ENCODE assay signal across 9 cellular contexts in genomic region chr15:89836255-89837133, GRCh38. TPM values are rescaled to one million over a fixed set of nuclear protein-coding genes. Genes with fewer than 3 reads are reported as not detected.
DNase-seq lines count a peak whose midpoint lies in the region; ATAC-seq and TF ChIP-seq lines count a peak whose summit lies in the region.
"Had no signal": no experiment of that assay in that cellular context is flagged by ENCODE, and none has a peak within 500 bp of the region (broad histone marks: within the 10 kb centered on the region; RNA-seq: fewer than 3 reads in every experiment).

No MANE protein-coding gene starts in this region.

- CTCF ChIA-PET in mammary epithelial cell (lab: Charles Lee; ENCODE audit: low non-redundant PET): interaction anchor here (0.6 to 1.4 kb wide), 4 partner anchors 25 to 98 kb away, joined by 3 to 8 read pairs (median 4); no protein-coding TSS in a partner anchor

- H4K20me1 ChIP-seq in mammary epithelial cell (ENCODE audit: insufficient read depth, low read length): no peaks in the 10 kb centered on the region

- H3K79me2 ChIP-seq in mammary epithelial cell (ENCODE audit: insufficient read depth, low read length): no peaks in the 10 kb centered on the region

- peak; percentile 78 for DNase-seq in HS-27A (ENCODE audit: low read depth)
- peak; percentile 86 for DNase-seq in mammary epithelial cell
- DNase-seq in left lung: no peak
- DNase-seq in thyroid gland: no peak
- DNase-seq in effector memory CD8-positive, alpha-beta T cell: no peak
- DNase-seq in cerebellar cortex (ENCODE audit: low spot score): no peak
- no peak for DNase-seq in effector CD8-positive, alpha-beta T cell (lab: John Stamatoyannopoulos, UW)
- DNase-seq: activated CD4-positive, alpha-beta T cell treated with anti-CD3 and anti-CD28 coated beads, Interleukin-2, amount 50 U/mL, for 1 hour had no signal

- H3K4me1 ChIP-seq in mammary epithelial cell (ENCODE audit: insufficient read depth, low read length) (peaks cover 32% of the 10 kb centered on the region), left lung (peaks cover 23 to 61% of the 10 kb centered on the region in 2 donors), thyroid gland (peaks cover 0 to 13% of the 10 kb centered on the region in 2 donors)

- no peaks in the 10 kb centered on the region for H3K9me3 Mint-ChIP-seq in effector memory CD8-positive, alpha-beta T cell

- H3K27me3 Mint-ChIP-seq in effector memory CD8-positive, alpha-beta T cell: no peaks in the 10 kb centered on the region

- intact Hi-C loops in mammary epithelial cell (cut with micrococcal nuclease) (loop anchor here (1.0 kb wide), 1 partner anchor 9 kb away; no protein-coding TSS in a partner anchor), left lung (cut with DNase I) (no loop called here), thyroid gland (cut with DNase I) (no loop called here)

- peaks cover 34% of the 10 kb centered on the region for H3K36me3 Mint-ChIP-seq in effector memory CD8-positive, alpha-beta T cell (ENCODE audit: insufficient read depth)

- H3K9me3 ChIP-seq in mammary epithelial cell (replicated peaks; ENCODE audit: insufficient read depth, low read length) (no peaks in the 10 kb centered on the region), left lung (no peaks in the 10 kb centered on the region), thyroid gland (no peaks in the 10 kb centered on the region)

- H2AFZ ChIP-seq in mammary epithelial cell (ENCODE audit: low read depth, low read length): peak overlapping the region; percentile 61

- H3K4me3 ChIP-seq in mammary epithelial cell (replicated peaks in 1 of 3; ENCODE audit: insufficient read depth in 1 of 3, low read depth in 2 of 3, low read length in 3 of 3) (peak overlapping the region in 2 of 3 experiments; percentile 17 to 33), left lung (no peak overlapping the region), thyroid gland (replicated peaks in 1 of 3) (no peak overlapping the region)

- H3K27ac Mint-ChIP-seq in effector memory CD8-positive, alpha-beta T cell: no peak overlapping the region

- no peaks in the 10 kb centered on the region for H3K27me3 ChIP-seq in mammary epithelial cell (ENCODE audit: insufficient read depth, low read length)
- H3K27me3 ChIP-seq in left lung: no peaks in the 10 kb centered on the region
- no peaks in the 10 kb centered on the region for H3K27me3 ChIP-seq in thyroid gland

- WGBS in mammary epithelial cell (ENCODE audit: low coverage, missing lambda C conversion rate): under 1% methylated on average over 9 of the region's 11 CpGs
- WGBS in thyroid gland, 2 donors: 59 to 74% methylated on average over 11 of the region's 11 CpGs

- in situ Hi-C loops in mammary epithelial cell (cut with MboI; ENCODE audit: low sequenced_read_pairs in 2 of 2): loop anchor here in 1 of 2 donors (5.0 kb wide), 1 partner anchor 64 kb away; no protein-coding TSS in a partner anchor

- TF ChIP-seq CTCF in mammary epithelial cell (conservative IDR thresholded peaks at IDR 0.05 in 1 of 2, IDR thresholded peaks at IDR 0.05 in 1 of 2; ENCODE audit: extremely low read depth in 1 of 2, insufficient read depth in 1 of 2, low read depth in 1 of 2, low read length in 2 of 2): no peak
- TF ChIP-seq CTCF in left lung (IDR thresholded peaks at IDR 0.05): no peak
- no peak for TF ChIP-seq CTCF in thyroid gland (IDR thresholded peaks at IDR 0.05)

- H3K4me2 ChIP-seq in mammary epithelial cell (ENCODE audit: insufficient read depth, low read depth, low read length): peak overlapping the region; percentile 70

- no peak overlapping the region for H3K4me3 Mint-ChIP-seq in effector memory CD8-positive, alpha-beta T cell

- TF ChIP-seq POLR2A in thyroid gland (IDR thresholded peaks at IDR 0.05): no peak

- peak; percentile 83 for ATAC-seq in left lung
- no peak for ATAC-seq in effector memory CD8-positive, alpha-beta T cell (replicated peaks)
- no peak for ATAC-seq in GM21717 (IDR thresholded peaks at IDR 0.05; ENCODE audit: unreplicated experiment)

- dilution Hi-C loops in mammary epithelial cell (cut with HindIII; ENCODE audit: low sequenced_read_pairs): no loop called here

- H3K4me1 Mint-ChIP-seq in effector memory CD8-positive, alpha-beta T cell (ENCODE audit: low read depth in 2 of 2): no peaks in the 10 kb centered on the region

- peaks cover 15% of the 10 kb centered on the region for H3K36me3 ChIP-seq in mammary epithelial cell (ENCODE audit: insufficient read depth, low read length)
- H3K36me3 ChIP-seq in left lung: peaks cover 0 to 47% of the 10 kb centered on the region in 2 donors
- peaks cover 25 to 29% of the 10 kb centered on the region in 2 donors for H3K36me3 ChIP-seq in thyroid gland

- H3K9ac ChIP-seq in mammary epithelial cell (ENCODE audit: insufficient read depth, low read length): peak overlapping the region; percentile 70

- BruUV-seq in mammary epithelial cell (replicated peaks; lab: Mats Ljungman, UMichigan): TSS peak; percentile 58

- H3K27ac ChIP-seq in mammary epithelial cell (ENCODE audit: insufficient read depth, low read depth, low read length) (peak overlapping the region; percentile 85), left lung (peak overlapping the region; percentile 87 to 91), thyroid gland (peak overlapping the region in 2 of 3 donors; percentile 39 to 44)

RNA-seq across cellular contexts. Expression of gene ANPEP, which starts 21.8 kb away (rescaled TPM):
- 1 to 10 TPM; 4.3 to 5.9 TPM for total RNA-seq in mammary epithelial cell
- polyA plus RNA-seq in mammary epithelial cell: 1.5 TPM
- polyA minus RNA-seq in mammary epithelial cell: not detected
- 100 to 1,000 TPM in 1 of 2 donors, 10 to 100 TPM in 1; 27.2 to 139 TPM for total RNA-seq in left lung
- 10 to 100 TPM in 1 of 4 donors, 1 to 10 TPM in 3; 7.2 to 11.7 (median 9.4) TPM for total RNA-seq in thyroid gland

RNA-seq across cellular contexts. Expression of gene AP3S2, which starts 57.3 kb away (rescaled TPM):
- total RNA-seq in mammary epithelial cell: 10 to 100 TPM; 34.6 to 53.0 TPM
- 22.3 TPM for polyA plus RNA-seq in mammary epithelial cell
- 28.9 TPM for polyA minus RNA-seq in mammary epithelial cell
- 10 to 100 TPM; 34.2 to 34.8 TPM for total RNA-seq in left lung
- total RNA-seq in thyroid gland: 10 to 100 TPM; 59.6 to 98.6 (median 67.6) TPM

Comparison
In these comparisons a context has a peak if more than half of its experiments do, and no peak if none do; other contexts are left out.
1. DNase-seq: peak in HS-27A (single experiment) and mammary epithelial cell (single experiment); none in left lung (0 of 2), thyroid gland (0 of 2), effector memory CD8-positive, alpha-beta T cell (0 of 3), cerebellar cortex (single experiment) and effector CD8-positive, alpha-beta T cell (single experiment).
2. H3K4me3 ChIP-seq: peak in mammary epithelial cell (2 of 3); none in left lung (0 of 2) and thyroid gland (0 of 3).
3. Peak in every context shown above with its lines, with median percentiles within 50 percentile points of each other: H3K27ac ChIP-seq.